ENCODE assay signal across 33 cellular contexts in the genomic region with DNA sequence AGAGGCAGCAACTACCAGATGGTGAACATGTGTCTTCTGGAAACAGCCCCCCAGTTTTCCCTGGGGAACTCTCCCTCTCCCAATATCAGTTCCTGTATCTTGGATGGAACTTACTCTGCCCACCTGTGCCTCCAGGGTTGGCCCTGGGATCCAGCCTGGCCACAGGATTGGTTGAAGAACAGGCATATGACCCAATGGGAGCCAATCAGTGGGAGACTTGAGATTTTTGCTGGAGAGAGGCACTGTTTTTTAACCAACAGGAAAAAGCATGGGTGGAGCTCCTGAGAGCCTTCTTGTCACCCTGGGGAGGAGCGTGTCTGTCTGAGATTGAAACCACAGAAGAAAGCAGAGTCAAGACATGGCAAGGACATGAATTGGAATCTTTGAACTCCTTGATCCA. TPM values are rescaled to one million over a fixed set of nuclear protein-coding genes. Genes with fewer than 3 reads are reported as not detected.
DNase-seq lines count a peak whose midpoint lies in the region; ATAC-seq and TF ChIP-seq lines count a peak whose summit lies in the region.
"Had no signal": no experiment of that assay in that cellular context is flagged by ENCODE, and none has a peak within 500 bp of the region (broad histone marks: within the 10 kb centered on the region; RNA-seq: fewer than 3 reads in every experiment).

No MANE protein-coding gene starts in this region.

- H3K27me3 Mint-ChIP-seq in WTC11 (ENCODE audit: low read depth): no peaks in the 10 kb centered on the region

- H3K4me3 ChIP-seq in cardiac muscle cell (no peak overlapping the region), gastrocnemius medialis (no peak overlapping the region)
- H3K4me3 ChIP-seq: adrenal gland, breast epithelium, colonic mucosa, gastroesophageal sphincter, right atrium auricular region, uterus had no signal

- in situ Hi-C loops in gastrocnemius medialis (cut with MboI; ENCODE audit: low sequenced_read_pairs in 4 of 4): no loop called here

- H3K27me3 ChIP-seq in cardiac muscle cell (no peaks in the 10 kb centered on the region), gastrocnemius medialis (no peaks in the 10 kb centered on the region)
- H3K27me3 ChIP-seq: adrenal gland, breast epithelium, colonic mucosa, right atrium auricular region, uterus had no signal

- H3K4me1 ChIP-seq in cardiac muscle cell (ENCODE audit: low read depth): peaks cover 10% of the 10 kb centered on the region
- H3K4me1 ChIP-seq in gastrocnemius medialis: no peaks in the 10 kb centered on the region
- H3K4me1 ChIP-seq: adrenal gland, breast epithelium, Caco-2, colonic mucosa, gastroesophageal sphincter, parathyroid adenoma, right atrium auricular region, uterus had no signal

- H3K9me3 ChIP-seq in cardiac muscle cell (ENCODE audit: low read depth): no peaks in the 10 kb centered on the region
- no peaks in the 10 kb centered on the region for H3K9me3 ChIP-seq in gastrocnemius medialis
- H3K9me3 ChIP-seq: adrenal gland, breast epithelium, colonic mucosa, gastroesophageal sphincter, right atrium auricular region, uterus had no signal

- POLR2A ChIA-PET in WTC11 (lab: Charles Lee): no interaction called here

- H3K4me3 Mint-ChIP-seq in WTC11: no peak overlapping the region
- H3K4me3 Mint-ChIP-seq: activated T-cell treated with anti-CD3 and anti-CD28 coated beads, Interleukin-2, amount 50 U/mL, for 24 hours; effector memory CD8-positive, alpha-beta T cell; natural killer cell treated with Interleukin-12 subunit alpha and Interleukin-12 subunit beta and Interleukin-15 and Interleukin-18, amount 100 ng/mL, for 72 hours; stimulated activated naive B cell treated with anti-CD40 and anti-IgM and Interleukin-4, amounts not matched to agents 10 μg/mL and 1 μg/mL and 100 μg/mL, for 72 hours; T-cell had no signal

- no peak for ATAC-seq in Right ventricle myocardium inferior
- no peak for ATAC-seq in WTC11
- ATAC-seq in left lobe of liver: no peak
- no peak for ATAC-seq in gastrocnemius medialis
- ATAC-seq: activated CD4-positive, CD25-positive, alpha-beta regulatory T cell treated with anti-CD3 and anti-CD28 coated beads, Interleukin-2, amount 50 U/mL, for 24 hours; effector memory CD8-positive, alpha-beta T cell; esophagus mucosa; gastroesophageal sphincter; natural killer cell treated with Interleukin-12 subunit alpha and Interleukin-12 subunit beta and Interleukin-15 and Interleukin-18, amount 100 ng/mL, for 72 hours; PC-3; stimulated activated naive B cell treated with anti-CD40 and anti-IgM and Interleukin-4, amounts not matched to agents 10 μg/mL and 1 μg/mL and 100 μg/mL, for 72 hours; T-cell had no signal

- intact Hi-C loops in Right ventricle myocardium inferior (cut with DNase I) (no loop called here), gastrocnemius medialis (cut with DNase I; ENCODE audit: low total_unique reads) (no loop called here)

- H3K9me3 Mint-ChIP-seq in WTC11: peaks cover 4% of the 10 kb centered on the region
- H3K9me3 Mint-ChIP-seq: activated T-cell treated with anti-CD3 and anti-CD28 coated beads, Interleukin-2, amount 50 U/mL, for 24 hours; effector memory CD8-positive, alpha-beta T cell; natural killer cell treated with Interleukin-12 subunit alpha and Interleukin-12 subunit beta and Interleukin-15 and Interleukin-18, amount 100 ng/mL, for 72 hours had no signal

- TF ChIP-seq POLR2A in gastrocnemius medialis (IDR thresholded peaks at IDR 0.05): no peak

- peaks cover 19% of the 10 kb centered on the region for H3K4me1 Mint-ChIP-seq in WTC11

- H3K27ac ChIP-seq in cardiac muscle cell (peak overlapping the region; percentile 4), gastrocnemius medialis (no peak overlapping the region)
- H3K27ac ChIP-seq: adrenal gland, breast epithelium, colonic mucosa, gastroesophageal sphincter, parathyroid adenoma, right atrium auricular region, uterus had no signal

- H3K27ac Mint-ChIP-seq in WTC11: no peak overlapping the region
- H3K27ac Mint-ChIP-seq: activated T-cell treated with anti-CD3 and anti-CD28 coated beads, Interleukin-2, amount 50 U/mL, for 24 hours; effector memory CD8-positive, alpha-beta T cell; natural killer cell treated with Interleukin-12 subunit alpha and Interleukin-12 subunit beta and Interleukin-15 and Interleukin-18, amount 100 ng/mL, for 72 hours; stimulated activated naive B cell treated with anti-CD40 and anti-IgM and Interleukin-4, amounts not matched to agents 10 μg/mL and 1 μg/mL and 100 μg/mL, for 72 hours; T-cell had no signal

- TF ChIP-seq CTCF in cardiac muscle cell (IDR thresholded peaks at IDR 0.05; ENCODE audit: low read depth, low read length) (no peak), WTC11 (IDR thresholded peaks at IDR 0.05) (no peak), GM20000 (IDR thresholded peaks at IDR 0.05; ENCODE audit: extremely low read depth, missing control alignments) (no peak), gastrocnemius medialis (IDR thresholded peaks at IDR 0.05 in 4 of 5, conservative IDR thresholded peaks at IDR 0.05 in 1 of 5) (no peak)

- DNase-seq in cardiac muscle cell (ENCODE audit: low read depth in 1 of 2, low spot score in 1 of 2) (no peak), Right ventricle myocardium inferior (ENCODE audit: missing footprints) (no peak), LHCN-M2 (ENCODE audit: low read depth) (peak; percentile 5), WTC11 (ENCODE audit: low spot score) (no peak), left lobe of liver (ENCODE audit: low spot score) (no peak), GM20000 (ENCODE audit: low spot score) (no peak), NCI-H748 (lab: John Stamatoyannopoulos, UW; ENCODE audit: unreplicated experiment) (no peak), gastrocnemius medialis (no peak)
- DNase-seq: activated gamma-delta T cell treated with Interleukin-2 at 50 U/mL for 16 hours; activated T-cell treated with anti-CD3 and anti-CD28 coated beads, Interleukin-2, amount 50 U/mL, for 24 hours; adrenal gland; C1 segment of cervical spinal cord; Caco-2; colonic mucosa; effector memory CD8-positive, alpha-beta T cell; islet precursor cell; NCI-H1694 treated with DMSO at 0.1 percent for 48 hours; NCI-H226; PC-3; SHP77; stimulated activated CD4-positive, alpha-beta T cell treated with anti-CD3 and anti-CD28 coated beads, Interleukin-4, amount 100 ng/mL, for 24 hours; stimulated activated naive B cell treated with anti-CD40 and anti-IgM and Interleukin-4, amounts not matched to agents 10 μg/mL and 1 μg/mL and 100 μg/mL, for 72 hours; T-cell; uterus had no signal

- CTCF ChIA-PET in WTC11 (lab: Charles Lee): interaction anchor here (0.7 to 1.0 kb wide), 2 partner anchors 26 kb away, joined by 3 read pairs; no protein-coding TSS in a partner anchor

- H3K36me3 Mint-ChIP-seq in WTC11: no peaks in the 10 kb centered on the region
- H3K36me3 Mint-ChIP-seq: natural killer cell treated with Interleukin-12 subunit alpha and Interleukin-12 subunit beta and Interleukin-15 and Interleukin-18, amount 100 ng/mL, for 72 hours; stimulated activated naive B cell treated with anti-CD40 and anti-IgM and Interleukin-4, amounts not matched to agents 10 μg/mL and 1 μg/mL and 100 μg/mL, for 72 hours; T-cell had no signal

- no peaks in the 10 kb centered on the region for H3K36me3 ChIP-seq in cardiac muscle cell
- H3K36me3 ChIP-seq in gastrocnemius medialis: no peaks in the 10 kb centered on the region
- H3K36me3 ChIP-seq: adrenal gland, breast epithelium, colonic mucosa, gastroesophageal sphincter, right atrium auricular region, uterus had no signal

TF ChIP-seq in WTC11, 78 proteins besides CTCF, POLR2A, EP300 and RAD21 (continues in another document):
- TF ChIP-seq ZNF425 (CRISPR knock-in tag; conservative IDR thresholded peaks at IDR 0.05) (no peak), ZNF219 (CRISPR knock-in tag; IDR thresholded peaks at IDR 0.05; ENCODE audit: borderline replicate concordance) (no peak), ZBTB21 (CRISPR knock-in tag; IDR thresholded peaks at IDR 0.05; ENCODE audit: borderline replicate concordance) (no peak)

RNA-seq across cellular contexts. Expression of gene COX6A1, which starts 33.6 kb away (rescaled TPM):
- total RNA-seq in cardiac muscle cell: 759 and 1,227 TPM in 2 replicates
- 1,076 and 1,511 TPM in 2 replicates for polyA plus RNA-seq in cardiac muscle cell
- total RNA-seq in Right ventricle myocardium inferior: 135 TPM
- total RNA-seq in LHCN-M2 (2014; rRNA removed): 378 and 392 TPM in 2 replicates
- 695 TPM for polyA plus RNA-seq in LHCN-M2 (2012)
- 511 to 573 TPM (median 515 TPM) in 3 replicates for total RNA-seq in WTC11 (2021)
- 300 TPM for total RNA-seq in left lobe of liver
- 10 to 100 TPM; 46.9 to 90.8 (median 74.3) TPM for total RNA-seq in gastrocnemius medialis

RNA-seq across cellular contexts. Expression of gene MSI1, which starts 35.3 kb away (rescaled TPM):
- total RNA-seq in cardiac muscle cell (22.5 and 28.8 TPM in 2 replicates), Right ventricle myocardium inferior (6.4 TPM), LHCN-M2 (2014; rRNA removed) (not detected in 2 replicates), WTC11 (2021) (64.5 to 71.9 TPM (median 71.5 TPM) in 3 replicates), left lobe of liver (not detected), gastrocnemius medialis (under 1 TPM in 1 of 4 donors, not detected in 3; 0.16 TPM)
- 26.2 and 38.7 TPM in 2 replicates for polyA plus RNA-seq in cardiac muscle cell
- polyA plus RNA-seq in LHCN-M2 (2012): not detected
- total RNA-seq: HT-29; mononuclear cell; natural killer cell treated with Interleukin-12 subunit alpha and Interleukin-12 subunit beta and Interleukin-15 and Interleukin-18, amount 100 ng/mL, for 72 hours; PC-3 had no signal

RNA-seq across cellular contexts. Expression of gene TRIAP1, which starts 41.9 kb away (rescaled TPM):
- total RNA-seq in cardiac muscle cell (11.9 and 21.1 TPM in 2 replicates), Right ventricle myocardium inferior (16.1 TPM), LHCN-M2 (2014; rRNA removed) (52.1 and 59.5 TPM in 2 replicates), WTC11 (2021) (59.5 to 75.3 TPM (median 60.4 TPM) in 3 replicates), left lobe of liver (16.6 TPM), gastrocnemius medialis (10 to 100 TPM; 14.4 to 33.7 (median 28.0) TPM)
- 41.9 and 58.8 TPM in 2 replicates for polyA plus RNA-seq in cardiac muscle cell
- 49.8 TPM for polyA plus RNA-seq in LHCN-M2 (2012)

RNA-seq across cellular contexts. Expression of gene GATC, which starts 42.0 kb away (rescaled TPM):
- total RNA-seq in cardiac muscle cell: 13.8 and 19.3 TPM in 2 replicates
- polyA plus RNA-seq in cardiac muscle cell: 11.4 and 12.7 TPM in 2 replicates
- 12.1 TPM for total RNA-seq in Right ventricle myocardium inferior
- 24.3 TPM in 2 replicates for total RNA-seq in LHCN-M2 (2014; rRNA removed)
- 10.6 TPM for polyA plus RNA-seq in LHCN-M2 (2012)
- total RNA-seq in WTC11 (2021): 29.8 to 36.9 TPM (median 33.9 TPM) in 3 replicates
- 22.9 TPM for total RNA-seq in left lobe of liver
- 10 to 100 TPM; 14.5 to 20.7 (median 18.4) TPM for total RNA-seq in gastrocnemius medialis
